In genomic region chr5:51484326-51484725, GRCh38 we compare ENCODE assay signal across 25 cellular contexts.
"Had no signal": no experiment of that assay in that cellular context is flagged by ENCODE, and none has a peak within 500 bp of the region (broad histone marks: within the 10 kb centered on the region; RNA-seq: fewer than 3 reads in every experiment).

No MANE protein-coding gene starts in this region.

- H3K27me3 ChIP-seq: neutrophil, pancreas, tibial artery, vagina had no signal

- FAIRE-seq: colon, pancreas had no signal

- H3K36me3 ChIP-seq: neutrophil, pancreas, tibial artery, vagina had no signal

- H3K4me1 Mint-ChIP-seq: activated B cell treated with CpG ODN at 0.5 μM for 24 hours, natural killer cell had no signal

- H3K4me3 Mint-ChIP-seq: activated B cell treated with CpG ODN at 0.5 μM for 24 hours; activated CD4-positive, alpha-beta memory T cell treated with anti-CD3 and anti-CD28 coated beads for 36 hours; activated naive CD8-positive, alpha-beta T cell; activated T-helper 1 cell treated with anti-CD3 and anti-CD28 coated beads, Interleukin-12 subunit alpha, Interleukin-12 subunit beta, Interleukin-2, Interleukin-4 antibody, amounts not matched to agents 30 ng/mL and 10 ng/mL and 1 ng/mL, durations not matched to agents 14 hours and 24 hours and 36 hours; brain; natural killer cell had no signal

- H3K9me3 ChIP-seq: neutrophil, pancreas, tibial artery, vagina had no signal

- H3K4me1 ChIP-seq: pancreas, tibial artery, vagina had no signal

- H3K36me3 Mint-ChIP-seq: activated CD4-positive, alpha-beta memory T cell treated with anti-CD3 and anti-CD28 coated beads for 36 hours; activated naive CD8-positive, alpha-beta T cell; brain; natural killer cell had no signal

- H3K27ac ChIP-seq: dorsolateral prefrontal cortex, epithelial cell of prostate, neutrophil, pancreas, tibial artery, vagina had no signal

- H3K27ac Mint-ChIP-seq: activated B cell treated with CpG ODN at 0.5 μM for 24 hours; activated CD4-positive, alpha-beta memory T cell treated with anti-CD3 and anti-CD28 coated beads for 36 hours; activated naive CD8-positive, alpha-beta T cell; activated T-helper 1 cell treated with anti-CD3 and anti-CD28 coated beads, Interleukin-12 subunit alpha, Interleukin-12 subunit beta, Interleukin-2, Interleukin-4 antibody, amounts not matched to agents 30 ng/mL and 10 ng/mL and 1 ng/mL, durations not matched to agents 14 hours and 24 hours and 36 hours; brain; natural killer cell had no signal

- ATAC-seq: left cardiac atrium, natural killer cell, pancreas had no signal

- H3K4me3 ChIP-seq: dorsolateral prefrontal cortex, pancreas, tibial artery, vagina had no signal

- H3K27me3 Mint-ChIP-seq: activated B cell treated with CpG ODN at 0.5 μM for 24 hours; activated CD4-positive, alpha-beta memory T cell treated with anti-CD3 and anti-CD28 coated beads for 36 hours; activated naive CD8-positive, alpha-beta T cell had no signal

- H3K9me3 Mint-ChIP-seq: activated T-helper 1 cell treated with anti-CD3 and anti-CD28 coated beads, Interleukin-12 subunit alpha, Interleukin-12 subunit beta, Interleukin-2, Interleukin-4 antibody, amounts not matched to agents 30 ng/mL and 10 ng/mL and 1 ng/mL, durations not matched to agents 14 hours and 24 hours and 36 hours had no signal

- DNase-seq: activated B cell treated with CpG ODN at 0.5 μM for 24 hours; activated CD4-positive, alpha-beta memory T cell treated with anti-CD3 and anti-CD28 coated beads for 36 hours; activated CD4-positive, alpha-beta T cell treated with anti-CD3 and anti-CD28 coated beads for 4 hours; activated gamma-delta T cell treated with Interleukin-2 at 50 U/mL for 16 hours; activated T-cell treated with anti-CD3 and anti-CD28 coated beads for 4 hours; amniotic stem cell; central memory CD4-positive, alpha-beta T cell; dorsolateral prefrontal cortex; foreskin melanocyte; head of caudate nucleus; left cardiac atrium; natural killer cell; pancreas; stimulated activated CD4-positive, alpha-beta T cell treated with anti-CD3 and anti-CD28 coated beads, Interleukin-2, amount 100 ng/mL, for 24 hours; stimulated activated naive CD4-positive, alpha-beta T cell treated with Interleukin-2 at 50 U/mL for 16 hours; T-helper 1 cell; T-helper 9 cell; tibial artery had no signal
